Comparison of ENCODE assay signal across 32 cellular contexts in the genomic region with DNA sequence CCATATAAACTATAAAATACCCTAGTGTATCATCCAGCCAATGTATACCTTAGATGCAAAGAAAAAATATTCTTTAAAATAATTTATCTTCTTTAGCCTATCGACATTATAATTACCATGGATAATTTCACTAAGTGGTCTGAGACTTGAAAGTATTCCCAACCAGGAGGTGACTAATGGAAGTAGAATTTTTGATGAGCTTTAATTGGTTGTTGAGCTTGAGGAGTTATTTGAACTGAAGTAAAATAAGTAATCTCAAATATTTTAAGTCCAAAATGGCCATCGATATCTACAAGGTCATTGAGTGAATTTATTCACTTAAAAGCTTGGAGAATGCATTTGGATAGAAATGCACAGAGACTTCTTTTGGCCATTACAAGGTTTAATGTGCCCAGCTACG.
"Had no signal": no experiment of that assay in that cellular context is flagged by ENCODE, and none has a peak within 500 bp of the region (broad histone marks: within the 10 kb centered on the region; RNA-seq: fewer than 3 reads in every experiment).

No MANE protein-coding gene starts in this region.

- ATAC-seq: left colon; sciatic nerve; stimulated activated memory B cell treated with anti-CD40 and anti-IgM and Interleukin-4, amounts not matched to agents 10 μg/mL and 1 μg/mL and 100 μg/mL, for 72 hours; stimulated activated naive CD8-positive, alpha-beta T cell treated with anti-CD3 and anti-CD28 coated beads, Interleukin-15, amount 100 ng/mL, for 72 hours had no signal

- H3K9me3 ChIP-seq: adrenal gland, neutrophil, ovary, prostate gland, uterus had no signal

- H3K4me1 Mint-ChIP-seq: activated naive CD8-positive, alpha-beta T cell treated with anti-CD3 and anti-CD28 coated beads for 36 hours; naive B cell; stimulated activated memory B cell treated with anti-CD40 and anti-IgM and Interleukin-4, amounts not matched to agents 10 μg/mL and 1 μg/mL and 100 μg/mL, for 72 hours; stimulated activated naive CD8-positive, alpha-beta T cell treated with anti-CD3 and anti-CD28 coated beads, Interleukin-15, amount 100 ng/mL, for 72 hours had no signal

- FAIRE-seq: frontal cortex, kidney, small intestine had no signal

- H3K4me3 ChIP-seq: adrenal gland, esophagus muscularis mucosa, hepatocyte, ovary, prostate gland, uterus had no signal

- H3K27ac ChIP-seq: adrenal gland, esophagus muscularis mucosa, hepatocyte, neutrophil, ovary, prostate gland, uterus, VCaP had no signal

- DNase-seq: activated CD4-positive, alpha-beta T cell treated with anti-CD3 and anti-CD28 coated beads for 4 hours; activated CD4-positive, alpha-beta T cell treated with anti-CD3 and anti-CD28 coated beads, Interleukin-2, amount 50 U/mL, for 4 hours; activated effector memory CD4-positive, alpha-beta T cell treated with anti-CD3 and anti-CD28 coated beads, Interleukin-2, amount 50 U/mL, for 16 hours; activated naive CD4-positive, alpha-beta T cell treated with anti-CD3 and anti-CD28 coated beads for 36 hours; activated naive CD8-positive, alpha-beta T cell treated with anti-CD3 and anti-CD28 coated beads for 36 hours; adrenal gland; aorta; central memory CD4-positive, alpha-beta T cell; endodermal cell; kidney; left colon; naive B cell; nephron progenitor cell; ovary; small intestine; stimulated activated CD4-positive, alpha-beta T cell treated with anti-CD3 and anti-CD28 coated beads, Interleukin-1b, Interleukin-23, amount 100 ng/mL, for 48 hours; stimulated activated CD4-positive, alpha-beta T cell treated with anti-CD3 and anti-CD28 coated beads, Interleukin-4, amount 100 ng/mL, for 4 hours; stimulated activated CD8-positive, alpha-beta memory T cell treated with anti-CD3 and anti-CD28 coated beads, Interleukin-4, amount 100 ng/mL, for 48 hours; stimulated activated naive CD8-positive, alpha-beta T cell treated with anti-CD3 and anti-CD28 coated beads, Interleukin-15, amount 100 ng/mL, for 72 hours; substantia nigra; uterus had no signal

- H3K79me2 ChIP-seq: hepatocyte had no signal

- H3K4me3 Mint-ChIP-seq: activated naive CD4-positive, alpha-beta T cell treated with anti-CD3 and anti-CD28 coated beads for 36 hours; activated naive CD8-positive, alpha-beta T cell treated with anti-CD3 and anti-CD28 coated beads for 36 hours; activated T-helper 1 cell treated with anti-CD3 and anti-CD28 coated beads, Interleukin-12 subunit alpha, Interleukin-12 subunit beta, Interleukin-2, Interleukin-4 antibody, amounts not matched to agents 30 ng/mL and 10 ng/mL and 1 ng/mL, durations not matched to agents 14 hours and 24 hours and 36 hours; endodermal cell; mesothelial cell of epicardium; naive B cell; nephron progenitor cell; stimulated activated memory B cell treated with anti-CD40 and anti-IgM and Interleukin-4, amounts not matched to agents 10 μg/mL and 1 μg/mL and 100 μg/mL, for 72 hours; stimulated activated naive CD8-positive, alpha-beta T cell treated with anti-CD3 and anti-CD28 coated beads, Interleukin-15, amount 100 ng/mL, for 72 hours; type B pancreatic cell had no signal

- H2AFZ ChIP-seq: hepatocyte had no signal

- H3K36me3 ChIP-seq: adrenal gland, esophagus muscularis mucosa, neutrophil, ovary, prostate gland, uterus had no signal

- H3K27me3 Mint-ChIP-seq: activated naive CD8-positive, alpha-beta T cell treated with anti-CD3 and anti-CD28 coated beads for 36 hours; naive B cell; stimulated activated memory B cell treated with anti-CD40 and anti-IgM and Interleukin-4, amounts not matched to agents 10 μg/mL and 1 μg/mL and 100 μg/mL, for 72 hours; stimulated activated naive CD8-positive, alpha-beta T cell treated with anti-CD3 and anti-CD28 coated beads, Interleukin-15, amount 100 ng/mL, for 72 hours; type B pancreatic cell had no signal

- H3K27ac Mint-ChIP-seq: activated naive CD4-positive, alpha-beta T cell treated with anti-CD3 and anti-CD28 coated beads for 36 hours; activated naive CD8-positive, alpha-beta T cell treated with anti-CD3 and anti-CD28 coated beads for 36 hours; activated T-helper 1 cell treated with anti-CD3 and anti-CD28 coated beads, Interleukin-12 subunit alpha, Interleukin-12 subunit beta, Interleukin-2, Interleukin-4 antibody, amounts not matched to agents 30 ng/mL and 10 ng/mL and 1 ng/mL, durations not matched to agents 14 hours and 24 hours and 36 hours; endodermal cell; mesothelial cell of epicardium; naive B cell; nephron progenitor cell; stimulated activated memory B cell treated with anti-CD40 and anti-IgM and Interleukin-4, amounts not matched to agents 10 μg/mL and 1 μg/mL and 100 μg/mL, for 72 hours; stimulated activated naive CD8-positive, alpha-beta T cell treated with anti-CD3 and anti-CD28 coated beads, Interleukin-15, amount 100 ng/mL, for 72 hours; type B pancreatic cell had no signal

- H3K36me3 Mint-ChIP-seq: activated naive CD8-positive, alpha-beta T cell treated with anti-CD3 and anti-CD28 coated beads for 36 hours; mesothelial cell of epicardium; naive B cell; stimulated activated memory B cell treated with anti-CD40 and anti-IgM and Interleukin-4, amounts not matched to agents 10 μg/mL and 1 μg/mL and 100 μg/mL, for 72 hours; type B pancreatic cell had no signal

- H3K27me3 ChIP-seq: adrenal gland, esophagus muscularis mucosa, hepatocyte, neutrophil, ovary, uterus had no signal

- H3K4me1 ChIP-seq: adrenal gland, esophagus muscularis mucosa, prostate gland, uterus had no signal

- H3K9me3 Mint-ChIP-seq: activated naive CD8-positive, alpha-beta T cell treated with anti-CD3 and anti-CD28 coated beads for 36 hours; activated T-helper 1 cell treated with anti-CD3 and anti-CD28 coated beads, Interleukin-12 subunit alpha, Interleukin-12 subunit beta, Interleukin-2, Interleukin-4 antibody, amounts not matched to agents 30 ng/mL and 10 ng/mL and 1 ng/mL, durations not matched to agents 14 hours and 24 hours and 36 hours had no signal

- H3K4me2 ChIP-seq: hepatocyte had no signal
